In the genomic region with DNA sequence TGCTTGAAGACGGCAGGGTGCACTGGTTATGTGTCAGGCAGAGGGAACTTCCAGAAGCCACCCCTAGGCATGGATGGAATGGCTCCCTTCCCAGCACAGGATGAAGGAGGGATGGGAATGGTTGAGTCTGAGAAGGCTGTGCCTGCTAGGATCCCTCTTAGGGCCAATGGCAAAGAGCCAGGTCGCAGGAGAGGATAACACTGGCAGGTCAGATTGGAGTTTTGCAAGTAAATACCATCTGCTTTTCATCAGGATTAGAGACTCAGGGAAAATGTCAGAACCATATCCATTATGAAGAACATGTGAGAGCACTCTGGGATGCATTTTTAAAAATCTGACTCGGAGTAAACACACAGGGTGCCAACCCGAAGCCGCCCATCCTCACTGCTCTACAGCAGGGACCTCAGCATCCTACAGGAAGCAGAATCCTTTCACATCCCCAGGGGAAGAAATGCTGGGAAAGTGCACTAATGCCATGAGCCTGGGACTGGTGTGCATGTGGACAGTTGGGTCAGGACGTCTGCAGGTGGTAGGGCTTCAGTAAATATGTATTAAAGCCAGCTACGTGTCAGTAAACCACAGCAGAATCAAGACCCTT, we compare ENCODE assay signal across 21 cellular contexts.
"Had no signal": no experiment of that assay in that cellular context is flagged by ENCODE, and none has a peak within 500 bp of the region (broad histone marks: within the 10 kb centered on the region; RNA-seq: fewer than 3 reads in every experiment).

No MANE protein-coding gene starts in this region.

- H3K27me3 Mint-ChIP-seq: activated CD4-positive, alpha-beta memory T cell treated with anti-CD3 and anti-CD28 coated beads for 36 hours; activated CD8-positive, alpha-beta memory T cell treated with anti-CD3 and anti-CD28 coated beads, Interleukin-2, amount 10 ng/mL, durations not matched to agents 7 days and 5 days had no signal

- H3K36me3 Mint-ChIP-seq: activated CD4-positive, alpha-beta memory T cell treated with anti-CD3 and anti-CD28 coated beads for 36 hours; activated CD8-positive, alpha-beta memory T cell treated with anti-CD3 and anti-CD28 coated beads, Interleukin-2, amount 10 ng/mL, durations not matched to agents 7 days and 5 days; stimulated activated effector memory CD8-positive, alpha-beta T cell treated with anti-CD3 and anti-CD28 coated beads, Interleukin-12 subunit alpha, Interleukin-12 subunit beta, amount 100 ng/mL, for 72 hours had no signal

- ATAC-seq: activated CD8-positive, alpha-beta memory T cell treated with anti-CD3 and anti-CD28 coated beads, Interleukin-2, amount 10 ng/mL, durations not matched to agents 7 days and 5 days; activated T-helper 17 cell treated with anti-CD3 and anti-CD28 coated beads, Interleukin-2, amount 50 U/mL, for 72 hours; lower lobe of right lung; natural killer cell; pancreas; sciatic nerve; stimulated activated effector memory CD8-positive, alpha-beta T cell treated with anti-CD3 and anti-CD28 coated beads, Interleukin-12 subunit alpha, Interleukin-12 subunit beta, amount 100 ng/mL, for 72 hours had no signal

- H3K4me3 Mint-ChIP-seq: activated CD4-positive, alpha-beta memory T cell treated with anti-CD3 and anti-CD28 coated beads for 36 hours; activated CD8-positive, alpha-beta memory T cell treated with anti-CD3 and anti-CD28 coated beads, Interleukin-2, amount 10 ng/mL, durations not matched to agents 7 days and 5 days; activated naive CD8-positive, alpha-beta T cell treated with anti-CD3 and anti-CD28 coated beads for 36 hours; activated T-helper 17 cell treated with anti-CD3 and anti-CD28 coated beads, Interleukin-2, amount 50 U/mL, for 72 hours; natural killer cell; stimulated activated effector memory CD8-positive, alpha-beta T cell treated with anti-CD3 and anti-CD28 coated beads, Interleukin-12 subunit alpha, Interleukin-12 subunit beta, amount 100 ng/mL, for 72 hours had no signal

- H3K4me3 ChIP-seq: lower lobe of right lung, pancreas, smooth muscle cell, stomach, vagina had no signal

- H3K36me3 ChIP-seq: lower lobe of right lung, neutrophil, pancreas, stomach, vagina had no signal

- H3K9me3 ChIP-seq: lower lobe of right lung, neutrophil, pancreas, vagina had no signal

- H3K27me3 ChIP-seq: neutrophil, pancreas, vagina had no signal

- H3K27ac ChIP-seq: lower lobe of right lung, neutrophil, pancreas, stomach, vagina had no signal

- H3K4me2 ChIP-seq: smooth muscle cell had no signal

- H3K27ac Mint-ChIP-seq: activated CD4-positive, alpha-beta memory T cell treated with anti-CD3 and anti-CD28 coated beads for 36 hours; activated CD8-positive, alpha-beta memory T cell treated with anti-CD3 and anti-CD28 coated beads, Interleukin-2, amount 10 ng/mL, durations not matched to agents 7 days and 5 days; activated naive CD8-positive, alpha-beta T cell treated with anti-CD3 and anti-CD28 coated beads for 36 hours; activated T-helper 17 cell treated with anti-CD3 and anti-CD28 coated beads, Interleukin-2, amount 50 U/mL, for 72 hours; natural killer cell; stimulated activated effector memory CD8-positive, alpha-beta T cell treated with anti-CD3 and anti-CD28 coated beads, Interleukin-12 subunit alpha, Interleukin-12 subunit beta, amount 100 ng/mL, for 72 hours had no signal

- H3K4me1 ChIP-seq: lower lobe of right lung, pancreas, stomach, vagina had no signal

- H3K4me1 Mint-ChIP-seq: activated CD8-positive, alpha-beta memory T cell treated with anti-CD3 and anti-CD28 coated beads, Interleukin-2, amount 10 ng/mL, durations not matched to agents 7 days and 5 days; activated naive CD8-positive, alpha-beta T cell treated with anti-CD3 and anti-CD28 coated beads for 36 hours; activated T-helper 17 cell treated with anti-CD3 and anti-CD28 coated beads, Interleukin-2, amount 50 U/mL, for 72 hours; natural killer cell; stimulated activated effector memory CD8-positive, alpha-beta T cell treated with anti-CD3 and anti-CD28 coated beads, Interleukin-12 subunit alpha, Interleukin-12 subunit beta, amount 100 ng/mL, for 72 hours had no signal

- H3K9me3 Mint-ChIP-seq: activated CD4-positive, alpha-beta memory T cell treated with anti-CD3 and anti-CD28 coated beads for 36 hours had no signal

- DNase-seq: activated CD4-positive, alpha-beta memory T cell treated with anti-CD3 and anti-CD28 coated beads for 36 hours; activated CD8-positive, alpha-beta memory T cell treated with anti-CD3 and anti-CD28 coated beads, Interleukin-2, amount 10 ng/mL, durations not matched to agents 7 days and 5 days; activated naive CD4-positive, alpha-beta T cell; activated naive CD8-positive, alpha-beta T cell treated with anti-CD3 and anti-CD28 coated beads for 36 hours; amygdala; foreskin fibroblast; glutamatergic neuron; hypothalamus; islet precursor cell; lower lobe of right lung; natural killer cell; pancreas; stimulated activated CD4-positive, alpha-beta T cell treated with anti-CD3 and anti-CD28 coated beads, Interleukin-4, amount 100 ng/mL, for 24 hours; stomach; trophoblast cell had no signal
